Comparison of ENCODE assay signal across 4 cellular contexts in genomic region chrY:17827155-17827554, GRCh38. TPM values are rescaled to one million over a fixed set of nuclear protein-coding genes. Genes with fewer than 3 reads are reported as not detected.
"Had no signal": no experiment of that assay in that cellular context is flagged by ENCODE, and none has a peak within 500 bp of the region (broad histone marks: within the 10 kb centered on the region; RNA-seq: fewer than 3 reads in every experiment).

No MANE protein-coding gene starts in this region.

RNA-seq across cellular contexts. Expression of gene CDY2B, which starts 52.9 kb away (rescaled TPM):
- total RNA-seq: LHCN-M2, M059J, MCF 10A, NCI-H460 had no signal
